Comparison of ENCODE assay signal across 2 cellular contexts in the genomic region with DNA sequence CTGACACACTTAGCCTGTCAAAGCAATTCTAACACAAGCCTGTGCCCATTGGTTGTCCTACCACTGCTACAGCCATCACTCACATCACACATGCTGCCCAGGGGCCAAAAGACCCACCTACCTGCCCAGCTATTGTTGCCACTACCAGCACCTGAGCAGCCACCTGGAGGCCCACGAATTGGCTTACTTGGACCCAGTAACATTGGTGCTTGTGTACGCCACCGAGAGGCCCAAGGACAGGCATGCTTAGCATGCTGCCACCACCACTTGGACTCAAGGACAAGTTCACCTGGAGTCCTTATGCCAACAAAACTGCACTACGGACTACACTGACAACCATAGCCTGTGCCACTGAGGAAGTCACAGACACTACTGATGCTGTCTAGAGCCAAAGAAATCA.
TF ChIP-seq lines count a peak whose summit lies in the region.

No MANE protein-coding gene starts in this region.

TF ChIP-seq in H1, 55 proteins besides CTCF, POLR2A, EP300 and RAD21:
- TF ChIP-seq PHF8 (conservative IDR thresholded peaks at IDR 0.05; ENCODE audit: low read depth, low read length) (no peak), CHD2 (IDR thresholded peaks at IDR 0.05; ENCODE audit: low read length) (no peak), EGR1 (IDR thresholded peaks at IDR 0.05; ENCODE audit: borderline replicate concordance, low read depth, low read length) (no peak), JUND (IDR thresholded peaks at IDR 0.05; ENCODE audit: low read length) (no peak), JUN (IDR thresholded peaks at IDR 0.05; ENCODE audit: low read depth, low read length) (no peak), ASH2L (IDR thresholded peaks at IDR 0.05; ENCODE audit: low read length) (no peak), CHD1 (IDR thresholded peaks at IDR 0.05; ENCODE audit: low read depth, low read length) (no peak), POU5F1 (IDR thresholded peaks at IDR 0.05; ENCODE audit: low read depth, low read length) (no peak), SP1 (IDR thresholded peaks at IDR 0.05; ENCODE audit: low read depth, low read length) (no peak), CHD7 (IDR thresholded peaks at IDR 0.05; ENCODE audit: insufficient replicate concordance, low read length) (no peak), TAF7 (optimal IDR thresholded peaks at IDR 0.05; ENCODE audit: borderline replicate concordance, low read depth, low read length) (no peak), SAP30 (IDR thresholded peaks at IDR 0.05; ENCODE audit: insufficient read depth, insufficient replicate concordance, low read length) (no peak), KDM1A (IDR thresholded peaks at IDR 0.05; ENCODE audit: borderline replicate concordance, low read length) (no peak)

TF ChIP-seq in GM23338, 12 proteins besides CTCF, POLR2A, EP300 and RAD21:
- no peak for TF ChIP-seq EZH2 (IDR thresholded peaks at IDR 0.05; ENCODE audit: low read depth, unreplicated experiment)
- no peak for TF ChIP-seq CREB1 (CRISPR knock-in tag; IDR thresholded peaks at IDR 0.05; ENCODE audit: low read depth)
- TF ChIP-seq, protein P1, sequence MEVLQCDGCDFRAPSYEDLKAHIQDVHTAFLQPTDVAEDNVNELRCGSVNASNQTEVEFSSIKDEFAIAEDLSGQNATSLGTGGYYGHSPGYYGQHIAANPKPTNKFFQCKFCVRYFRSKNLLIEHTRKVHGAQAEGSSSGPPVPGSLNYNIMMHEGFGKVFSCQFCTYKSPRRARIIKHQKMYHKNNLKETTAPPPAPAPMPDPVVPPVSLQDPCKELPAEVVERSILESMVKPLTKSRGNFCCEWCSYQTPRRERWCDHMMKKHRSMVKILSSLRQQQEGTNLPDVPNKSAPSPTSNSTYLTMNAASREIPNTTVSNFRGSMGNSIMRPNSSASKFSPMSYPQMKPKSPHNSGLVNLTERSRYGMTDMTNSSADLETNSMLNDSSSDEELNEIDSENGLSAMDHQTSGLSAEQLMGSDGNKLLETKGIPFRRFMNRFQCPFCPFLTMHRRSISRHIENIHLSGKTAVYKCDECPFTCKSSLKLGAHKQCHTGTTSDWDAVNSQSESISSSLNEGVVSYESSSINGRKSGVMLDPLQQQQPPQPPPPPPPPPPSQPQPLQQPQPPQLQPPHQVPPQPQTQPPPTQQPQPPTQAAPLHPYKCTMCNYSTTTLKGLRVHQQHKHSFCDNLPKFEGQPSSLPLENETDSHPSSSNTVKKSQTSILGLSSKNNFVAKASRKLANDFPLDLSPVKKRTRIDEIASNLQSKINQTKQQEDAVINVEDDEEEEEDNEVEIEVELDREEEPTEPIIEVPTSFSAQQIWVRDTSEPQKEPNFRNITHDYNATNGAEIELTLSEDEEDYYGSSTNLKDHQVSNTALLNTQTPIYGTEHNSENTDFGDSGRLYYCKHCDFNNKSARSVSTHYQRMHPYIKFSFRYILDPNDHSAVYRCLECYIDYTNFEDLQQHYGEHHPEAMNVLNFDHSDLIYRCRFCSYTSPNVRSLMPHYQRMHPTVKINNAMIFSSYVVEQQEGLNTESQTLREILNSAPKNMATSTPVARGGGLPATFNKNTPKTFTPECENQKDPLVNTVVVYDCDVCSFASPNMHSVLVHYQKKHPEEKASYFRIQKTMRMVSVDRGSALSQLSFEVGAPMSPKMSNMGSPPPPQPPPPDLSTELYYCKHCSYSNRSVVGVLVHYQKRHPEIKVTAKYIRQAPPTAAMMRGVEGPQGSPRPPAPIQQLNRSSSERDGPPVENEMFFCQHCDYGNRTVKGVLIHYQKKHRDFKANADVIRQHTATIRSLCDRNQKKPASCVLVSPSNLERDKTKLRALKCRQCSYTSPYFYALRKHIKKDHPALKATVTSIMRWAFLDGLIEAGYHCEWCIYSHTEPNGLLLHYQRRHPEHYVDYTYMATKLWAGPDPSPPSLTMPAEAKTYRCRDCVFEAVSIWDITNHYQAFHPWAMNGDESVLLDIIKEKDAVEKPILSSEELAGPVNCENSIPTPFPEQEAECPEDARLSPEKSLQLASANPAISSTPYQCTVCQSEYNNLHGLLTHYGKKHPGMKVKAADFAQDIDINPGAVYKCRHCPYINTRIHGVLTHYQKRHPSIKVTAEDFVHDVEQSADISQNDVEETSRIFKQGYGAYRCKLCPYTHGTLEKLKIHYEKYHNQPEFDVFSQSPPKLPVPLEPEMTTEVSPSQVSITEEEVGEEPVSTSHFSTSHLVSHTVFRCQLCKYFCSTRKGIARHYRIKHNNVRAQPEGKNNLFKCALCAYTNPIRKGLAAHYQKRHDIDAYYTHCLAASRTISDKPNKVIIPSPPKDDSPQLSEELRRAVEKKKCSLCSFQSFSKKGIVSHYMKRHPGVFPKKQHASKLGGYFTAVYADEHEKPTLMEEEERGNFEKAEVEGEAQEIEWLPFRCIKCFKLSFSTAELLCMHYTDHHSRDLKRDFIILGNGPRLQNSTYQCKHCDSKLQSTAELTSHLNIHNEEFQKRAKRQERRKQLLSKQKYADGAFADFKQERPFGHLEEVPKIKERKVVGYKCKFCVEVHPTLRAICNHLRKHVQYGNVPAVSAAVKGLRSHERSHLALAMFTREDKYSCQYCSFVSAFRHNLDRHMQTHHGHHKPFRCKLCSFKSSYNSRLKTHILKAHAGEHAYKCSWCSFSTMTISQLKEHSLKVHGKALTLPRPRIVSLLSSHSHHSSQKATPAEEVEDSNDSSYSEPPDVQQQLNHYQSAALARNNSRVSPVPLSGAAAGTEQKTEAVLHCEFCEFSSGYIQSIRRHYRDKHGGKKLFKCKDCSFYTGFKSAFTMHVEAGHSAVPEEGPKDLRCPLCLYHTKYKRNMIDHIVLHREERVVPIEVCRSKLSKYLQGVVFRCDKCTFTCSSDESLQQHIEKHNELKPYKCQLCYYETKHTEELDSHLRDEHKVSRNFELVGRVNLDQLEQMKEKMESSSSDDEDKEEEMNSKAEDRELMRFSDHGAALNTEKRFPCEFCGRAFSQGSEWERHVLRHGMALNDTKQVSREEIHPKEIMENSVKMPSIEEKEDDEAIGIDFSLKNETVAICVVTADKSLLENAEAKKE (CRISPR knock-in tag; IDR thresholded peaks at IDR 0.05) = no peak
- no peak for TF ChIP-seq NANOG (IDR thresholded peaks at IDR 0.05; ENCODE audit: borderline replicate concordance)
- no peak for TF ChIP-seq ZNF331 (CRISPR knock-in tag; IDR thresholded peaks at IDR 0.05; ENCODE audit: low read depth)
- no peak for TF ChIP-seq STAT1 (IDR thresholded peaks at IDR 0.05; ENCODE audit: unreplicated experiment)
- no peak for TF ChIP-seq POLR2AphosphoS5 (IDR thresholded peaks at IDR 0.05; ENCODE audit: low read depth)
- no peak for TF ChIP-seq ZNF114 (CRISPR knock-in tag; IDR thresholded peaks at IDR 0.05)
- TF ChIP-seq, protein P2, sequence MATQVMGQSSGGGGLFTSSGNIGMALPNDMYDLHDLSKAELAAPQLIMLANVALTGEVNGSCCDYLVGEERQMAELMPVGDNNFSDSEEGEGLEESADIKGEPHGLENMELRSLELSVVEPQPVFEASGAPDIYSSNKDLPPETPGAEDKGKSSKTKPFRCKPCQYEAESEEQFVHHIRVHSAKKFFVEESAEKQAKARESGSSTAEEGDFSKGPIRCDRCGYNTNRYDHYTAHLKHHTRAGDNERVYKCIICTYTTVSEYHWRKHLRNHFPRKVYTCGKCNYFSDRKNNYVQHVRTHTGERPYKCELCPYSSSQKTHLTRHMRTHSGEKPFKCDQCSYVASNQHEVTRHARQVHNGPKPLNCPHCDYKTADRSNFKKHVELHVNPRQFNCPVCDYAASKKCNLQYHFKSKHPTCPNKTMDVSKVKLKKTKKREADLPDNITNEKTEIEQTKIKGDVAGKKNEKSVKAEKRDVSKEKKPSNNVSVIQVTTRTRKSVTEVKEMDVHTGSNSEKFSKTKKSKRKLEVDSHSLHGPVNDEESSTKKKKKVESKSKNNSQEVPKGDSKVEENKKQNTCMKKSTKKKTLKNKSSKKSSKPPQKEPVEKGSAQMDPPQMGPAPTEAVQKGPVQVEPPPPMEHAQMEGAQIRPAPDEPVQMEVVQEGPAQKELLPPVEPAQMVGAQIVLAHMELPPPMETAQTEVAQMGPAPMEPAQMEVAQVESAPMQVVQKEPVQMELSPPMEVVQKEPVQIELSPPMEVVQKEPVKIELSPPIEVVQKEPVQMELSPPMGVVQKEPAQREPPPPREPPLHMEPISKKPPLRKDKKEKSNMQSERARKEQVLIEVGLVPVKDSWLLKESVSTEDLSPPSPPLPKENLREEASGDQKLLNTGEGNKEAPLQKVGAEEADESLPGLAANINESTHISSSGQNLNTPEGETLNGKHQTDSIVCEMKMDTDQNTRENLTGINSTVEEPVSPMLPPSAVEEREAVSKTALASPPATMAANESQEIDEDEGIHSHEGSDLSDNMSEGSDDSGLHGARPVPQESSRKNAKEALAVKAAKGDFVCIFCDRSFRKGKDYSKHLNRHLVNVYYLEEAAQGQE (IDR thresholded peaks at IDR 0.05; ENCODE audit: unreplicated experiment) = no peak
- TF ChIP-seq, protein P3, sequence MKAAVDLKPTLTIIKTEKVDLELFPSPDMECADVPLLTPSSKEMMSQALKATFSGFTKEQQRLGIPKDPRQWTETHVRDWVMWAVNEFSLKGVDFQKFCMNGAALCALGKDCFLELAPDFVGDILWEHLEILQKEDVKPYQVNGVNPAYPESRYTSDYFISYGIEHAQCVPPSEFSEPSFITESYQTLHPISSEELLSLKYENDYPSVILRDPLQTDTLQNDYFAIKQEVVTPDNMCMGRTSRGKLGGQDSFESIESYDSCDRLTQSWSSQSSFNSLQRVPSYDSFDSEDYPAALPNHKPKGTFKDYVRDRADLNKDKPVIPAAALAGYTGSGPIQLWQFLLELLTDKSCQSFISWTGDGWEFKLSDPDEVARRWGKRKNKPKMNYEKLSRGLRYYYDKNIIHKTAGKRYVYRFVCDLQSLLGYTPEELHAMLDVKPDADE (IDR thresholded peaks at IDR 0.05) = no peak
TF ChIP-seq in GM23338: peak in this region for 0.
